ENCODE assay signal across 1 cellular context in genomic region chr3:150547045-150547753, GRCh38.
TF ChIP-seq lines count a peak whose summit lies in the region.

No MANE protein-coding gene starts in this region.

TF ChIP-seq in GM12878, 131 proteins besides CTCF, POLR2A, EP300 and RAD21:
- TF ChIP-seq JUNB (IDR thresholded peaks at IDR 0.05), result no peak; the same call in 1 of the 2 replicates
- TF ChIP-seq IRF5 (IDR thresholded peaks at IDR 0.05; ENCODE audit: borderline replicate concordance), result no peak
- no peak for TF ChIP-seq JUND (IDR thresholded peaks at IDR 0.05; ENCODE audit: low read depth, low read length)
- TF ChIP-seq ASH2L (IDR thresholded peaks at IDR 0.05; ENCODE audit: borderline replicate concordance, low read depth), result 0 out of 2 replicates have a peak, but pooled peaks have one; percentile 8
- no peak for TF ChIP-seq WRNIP1 (IDR thresholded peaks at IDR 0.05; ENCODE audit: borderline replicate concordance, low read depth, low read length)
- no peak for TF ChIP-seq RELA (IDR thresholded peaks at IDR 0.05; ENCODE audit: borderline replicate concordance, partially characterized antibody)
- TF ChIP-seq ELK1 (IDR thresholded peaks at IDR 0.05; ENCODE audit: low read depth, low read length), result 0 out of 2 replicates have a peak, but pooled peaks have one; percentile 5
- TF ChIP-seq CREM (IDR thresholded peaks at IDR 0.05; ENCODE audit: low read depth), result no peak
- TF ChIP-seq FOXK2 (IDR thresholded peaks at IDR 0.05), result no peak
- no peak for TF ChIP-seq USF2 (IDR thresholded peaks at IDR 0.05; ENCODE audit: borderline replicate concordance, low read depth, low read length)
- TF ChIP-seq MYB (IDR thresholded peaks at IDR 0.05; ENCODE audit: borderline replicate concordance, low read depth, low read length), result no peak
- no peak for TF ChIP-seq MEF2A (IDR thresholded peaks at IDR 0.05; ENCODE audit: insufficient read depth, low read depth, low read length)
- TF ChIP-seq E4F1 (IDR thresholded peaks at IDR 0.05; ENCODE audit: borderline replicate concordance, partially characterized antibody), result no peak
- no peak for TF ChIP-seq TCF3 (IDR thresholded peaks at IDR 0.05; ENCODE audit: borderline replicate concordance, insufficient read depth, low read depth, low read length)
- TF ChIP-seq BHLHE40 (IDR thresholded peaks at IDR 0.05; ENCODE audit: borderline replicate concordance in 1 of 2, low read depth in 2 of 2, low read length in 1 of 2), result no peak
- no peak for TF ChIP-seq TARDBP (IDR thresholded peaks at IDR 0.05; ENCODE audit: borderline replicate concordance)
- TF ChIP-seq EED (IDR thresholded peaks at IDR 0.05; ENCODE audit: low read depth), result no peak
- 0 out of 2 replicates have a peak, but pooled peaks have one; percentile 17 for TF ChIP-seq NKRF (conservative IDR thresholded peaks at IDR 0.05)
- no peak for TF ChIP-seq YY1 (IDR thresholded peaks at IDR 0.05; ENCODE audit: low read depth, low read length)
- TF ChIP-seq HDAC2 (IDR thresholded peaks at IDR 0.05), result peak; percentile 80; the same call in 1 of the 2 replicates
- no peak for TF ChIP-seq HDGF (IDR thresholded peaks at IDR 0.05)
- TF ChIP-seq PML (IDR thresholded peaks at IDR 0.05; ENCODE audit: low read length), result no peak
- no peak for TF ChIP-seq ZNF622 (IDR thresholded peaks at IDR 0.05)
- no peak for TF ChIP-seq NR2C2 (IDR thresholded peaks at IDR 0.05; ENCODE audit: borderline replicate concordance, control insufficient read depth, insufficient read length, low read depth)
- no peak for TF ChIP-seq MEF2B (IDR thresholded peaks at IDR 0.05; ENCODE audit: partially characterized antibody, poor library complexity, severe bottlenecking)
- no peak for TF ChIP-seq BCL11A (IDR thresholded peaks at IDR 0.05; ENCODE audit: low read depth, low read length)
- 0 out of 2 replicates have a peak, but pooled peaks have one; percentile 11 for TF ChIP-seq MLLT1 (IDR thresholded peaks at IDR 0.05)
- TF ChIP-seq TBL1XR1 (IDR thresholded peaks at IDR 0.05; ENCODE audit: low read depth, low read length), result 0 out of 2 replicates have a peak, but pooled peaks have one; percentile 6
- 0 out of 2 replicates have a peak, but pooled peaks have one; percentile 11 for TF ChIP-seq FOXM1 (IDR thresholded peaks at IDR 0.05; ENCODE audit: low read depth, low read length)
- peak; percentile 61; the same call in 1 of the 2 replicates for TF ChIP-seq NFIC (IDR thresholded peaks at IDR 0.05; ENCODE audit: low read depth, low read length)
- TF ChIP-seq STAT1 (conservative IDR thresholded peaks at IDR 0.05), result no peak
- TF ChIP-seq CEBPB (IDR thresholded peaks at IDR 0.05; ENCODE audit: borderline replicate concordance in 1 of 2, low read depth in 2 of 2, low read length in 2 of 2), result no peak
- no peak for TF ChIP-seq EGR1 (IDR thresholded peaks at IDR 0.05; ENCODE audit: borderline replicate concordance in 1 of 2, low read depth in 2 of 2, low read length in 2 of 2)
- no peak for TF ChIP-seq CBFB (IDR thresholded peaks at IDR 0.05; ENCODE audit: low read depth)
- no peak for TF ChIP-seq CBX5 (IDR thresholded peaks at IDR 0.05; ENCODE audit: low read depth)
- no peak for TF ChIP-seq HCFC1 (IDR thresholded peaks at IDR 0.05; ENCODE audit: low read length)
- no peak for TF ChIP-seq E2F8 (IDR thresholded peaks at IDR 0.05; ENCODE audit: low read depth, partially characterized antibody)
- no peak for TF ChIP-seq ZNF274 (IDR thresholded peaks at IDR 0.05; ENCODE audit: insufficient read depth, insufficient read length)
- TF ChIP-seq STAT3 (IDR thresholded peaks at IDR 0.05; ENCODE audit: low read depth, low read length), result 0 out of 2 replicates have a peak, but pooled peaks have one; percentile 10
- no peak for TF ChIP-seq POLR2AphosphoS2 (IDR thresholded peaks at IDR 0.05; ENCODE audit: low read depth, low read length)
